ENCODE assay signal across 1 cellular context in genomic region chr3:104245981-104246380, GRCh38.
TF ChIP-seq lines count a peak whose summit lies in the region.

No MANE protein-coding gene starts in this region.

TF ChIP-seq in SK-N-SH treated with all-trans-retinoic acid at 6 μM for 48 hours, 23 proteins besides CTCF, POLR2A, EP300 and RAD21 (continued from another document):
- TF ChIP-seq, protein P1, sequence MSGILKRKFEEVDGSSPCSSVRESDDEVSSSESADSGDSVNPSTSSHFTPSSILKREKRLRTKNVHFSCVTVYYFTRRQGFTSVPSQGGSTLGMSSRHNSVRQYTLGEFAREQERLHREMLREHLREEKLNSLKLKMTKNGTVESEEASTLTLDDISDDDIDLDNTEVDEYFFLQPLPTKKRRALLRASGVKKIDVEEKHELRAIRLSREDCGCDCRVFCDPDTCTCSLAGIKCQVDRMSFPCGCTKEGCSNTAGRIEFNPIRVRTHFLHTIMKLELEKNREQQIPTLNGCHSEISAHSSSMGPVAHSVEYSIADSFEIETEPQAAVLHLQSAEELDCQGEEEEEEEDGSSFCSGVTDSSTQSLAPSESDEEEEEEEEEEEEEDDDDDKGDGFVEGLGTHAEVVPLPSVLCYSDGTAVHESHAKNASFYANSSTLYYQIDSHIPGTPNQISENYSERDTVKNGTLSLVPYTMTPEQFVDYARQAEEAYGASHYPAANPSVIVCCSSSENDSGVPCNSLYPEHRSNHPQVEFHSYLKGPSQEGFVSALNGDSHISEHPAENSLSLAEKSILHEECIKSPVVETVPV (CRISPR knock-in tag; IDR thresholded peaks at IDR 0.05), result no peak
